15 cellular contexts compared by ENCODE assay signal in the genomic region with DNA sequence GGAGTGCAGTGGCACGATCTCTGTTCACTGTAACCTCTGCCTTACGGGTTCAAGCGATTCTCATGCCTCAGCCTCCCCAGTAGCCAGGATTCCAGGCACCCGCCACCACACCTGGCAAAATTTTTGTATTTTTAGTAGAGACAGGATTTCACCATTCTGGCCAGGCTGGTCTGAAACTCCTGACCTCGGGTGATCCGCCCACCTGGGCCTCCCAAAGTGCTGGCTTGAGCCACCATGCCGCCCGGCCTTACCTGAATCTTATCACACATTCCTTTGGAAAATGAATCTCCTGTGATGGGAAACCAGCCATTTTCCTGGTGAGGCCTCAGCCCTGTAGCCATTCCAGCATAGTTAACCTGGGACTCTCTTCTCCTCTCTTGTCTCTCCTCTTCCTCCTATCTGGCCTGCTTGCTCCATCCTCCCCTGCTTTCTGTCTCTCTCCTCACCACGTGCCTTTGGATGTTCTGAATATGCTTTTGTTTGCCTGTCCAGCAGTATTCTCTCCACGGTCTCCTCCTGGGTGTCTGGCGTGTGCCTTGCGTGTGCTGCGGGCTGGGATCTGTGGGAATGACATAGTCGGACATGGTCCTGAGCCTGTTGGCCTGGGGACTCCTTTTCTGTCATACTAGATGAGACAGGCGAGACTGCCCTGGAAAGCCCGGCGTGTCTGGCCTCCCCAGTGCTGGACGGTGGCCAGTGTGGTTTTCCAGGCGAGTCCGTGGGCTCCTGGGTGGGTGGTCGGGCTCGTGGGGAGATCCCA. TPM values are rescaled to one million over a fixed set of nuclear protein-coding genes. Genes with fewer than 3 reads are reported as not detected.
A peak's percentile ranks its signal among the peaks of the same experiment; 100 is the strongest.
DNase-seq lines count a peak whose midpoint lies in the region; ATAC-seq and TF ChIP-seq lines count a peak whose summit lies in the region.
"Had no signal": no experiment of that assay in that cellular context is flagged by ENCODE, and none has a peak within 500 bp of the region (broad histone marks: within the 10 kb centered on the region; RNA-seq: fewer than 3 reads in every experiment).

No MANE protein-coding gene starts in this region.

- H3K4me2 ChIP-seq in GM23248 (ENCODE audit: unreplicated experiment): no peak overlapping the region
- H3K4me2 ChIP-seq: GM23338 had no signal

- H3K4me1 ChIP-seq in GM23248 (ENCODE audit: insufficient read depth): no peaks in the 10 kb centered on the region

- WGBS in GM23248 (ENCODE audit: low coverage in 1 of 2, low lambda C conversion rate in 2 of 2, missing lambda C conversion rate in 2 of 2), 2 experiments: 84 to 86% methylated on average over 22 of the region's 22 CpGs

- H3K27ac ChIP-seq in WERI-Rb-1 (peak overlapping the region; percentile 60), GM23248 (no peak overlapping the region)
- H3K27ac ChIP-seq: left lung had no signal

- peaks cover 8% of the 10 kb centered on the region for H3K79me2 ChIP-seq in GM23248 (ENCODE audit: insufficient read depth)

- H3K9ac ChIP-seq in GM23248: no peak overlapping the region

- no peak for TF ChIP-seq CTCF in WERI-Rb-1 (IDR thresholded peaks at IDR 0.05; ENCODE audit: low read depth, low read length)
- TF ChIP-seq CTCF in glutamatergic neuron (IDR thresholded peaks at IDR 0.05; ENCODE audit: partially characterized antibody, unreplicated experiment): no peak

- peak overlapping the region; percentile 34 for H3K27ac Mint-ChIP-seq in glutamatergic neuron (ENCODE audit: unreplicated experiment)
- peak overlapping the region; percentile 38 for H3K27ac Mint-ChIP-seq in stimulated activated effector memory CD8-positive, alpha-beta T cell treated with anti-CD3 and anti-CD28 coated beads, Interleukin-12 subunit alpha, Interleukin-12 subunit beta, amount 100 ng/mL, for 72 hours
- H3K27ac Mint-ChIP-seq: GM23338 had no signal

- H3F3A ChIP-seq in GM23248 (ENCODE audit: insufficient read depth): no peaks in the 10 kb centered on the region

- peaks cover 9% of the 10 kb centered on the region for H3K27me3 Mint-ChIP-seq in glutamatergic neuron (ENCODE audit: unreplicated experiment)

- no peak for ATAC-seq in stimulated activated effector memory CD8-positive, alpha-beta T cell treated with anti-CD3 and anti-CD28 coated beads, Interleukin-12 subunit alpha, Interleukin-12 subunit beta, amount 100 ng/mL, for 72 hours
- no peak for ATAC-seq in GM19452 (IDR thresholded peaks at IDR 0.05; ENCODE audit: unreplicated experiment)
- ATAC-seq: GM23338, left lung had no signal

- no peak overlapping the region for H2AFZ ChIP-seq in GM23248
- H2AFZ ChIP-seq: GM23338 had no signal

- H3K36me3 ChIP-seq in WERI-Rb-1 (no peaks in the 10 kb centered on the region), GM23248 (ENCODE audit: low read depth) (no peaks in the 10 kb centered on the region)

- no peaks in the 10 kb centered on the region for H4K20me1 ChIP-seq in GM23248 (ENCODE audit: insufficient read depth)

- DNase-seq in COLO829 (ENCODE audit: low spot score): peak; percentile 41
- no peak for DNase-seq in WERI-Rb-1
- no peak for DNase-seq in glutamatergic neuron
- no peak for DNase-seq in stimulated activated effector memory CD8-positive, alpha-beta T cell treated with anti-CD3 and anti-CD28 coated beads, Interleukin-12 subunit alpha, Interleukin-12 subunit beta, amount 100 ng/mL, for 72 hours (ENCODE audit: low spot score in 2 of 2)
- DNase-seq in GM23248: no peak
- DNase-seq in superior temporal gyrus (ENCODE audit: extremely low spot score): no peak
- DNase-seq: activated naive CD4-positive, alpha-beta T cell treated with Interleukin-2 at 50 U/mL for 16 hours; endodermal cell; MG63; NCI-H1930; OCI-M1; stimulated activated CD4-positive, alpha-beta T cell treated with anti-CD3 and anti-CD28 coated beads, Interleukin-15, amount 100 ng/mL, for 24 hours had no signal

- H3K27me3 ChIP-seq in WERI-Rb-1 (ENCODE audit: insufficient read depth, low read depth, severe bottlenecking): no peaks in the 10 kb centered on the region
- no peaks in the 10 kb centered on the region for H3K27me3 ChIP-seq in GM23248 (replicated peaks; ENCODE audit: insufficient read depth)
- H3K27me3 ChIP-seq: left lung, MG63 had no signal

- H3K9me3 ChIP-seq in WERI-Rb-1 (ENCODE audit: severe bottlenecking) (no peaks in the 10 kb centered on the region), GM23248 (ENCODE audit: low read depth) (no peaks in the 10 kb centered on the region)
- H3K9me3 ChIP-seq: left lung, MG63 had no signal

- H3K4me3 ChIP-seq in WERI-Rb-1 (ENCODE audit: low read depth, low read length) (no peak overlapping the region), GM23248 (no peak overlapping the region)
- H3K4me3 ChIP-seq: GM23338, left lung, MG63 had no signal

- peaks cover 28% of the 10 kb centered on the region for H3K4me1 Mint-ChIP-seq in glutamatergic neuron (ENCODE audit: low read depth, unreplicated experiment)
- H3K4me1 Mint-ChIP-seq in stimulated activated effector memory CD8-positive, alpha-beta T cell treated with anti-CD3 and anti-CD28 coated beads, Interleukin-12 subunit alpha, Interleukin-12 subunit beta, amount 100 ng/mL, for 72 hours: peaks cover 68% of the 10 kb centered on the region

- no peaks in the 10 kb centered on the region for H3K36me3 Mint-ChIP-seq in glutamatergic neuron (ENCODE audit: unreplicated experiment)
- H3K36me3 Mint-ChIP-seq in stimulated activated effector memory CD8-positive, alpha-beta T cell treated with anti-CD3 and anti-CD28 coated beads, Interleukin-12 subunit alpha, Interleukin-12 subunit beta, amount 100 ng/mL, for 72 hours: peaks cover 59% of the 10 kb centered on the region

- H3K9me2 ChIP-seq in GM23248 (ENCODE audit: insufficient read depth): no peaks in the 10 kb centered on the region

- peaks cover 13% of the 10 kb centered on the region for H3K9me3 Mint-ChIP-seq in glutamatergic neuron (ENCODE audit: unreplicated experiment)
- H3K9me3 Mint-ChIP-seq in stimulated activated effector memory CD8-positive, alpha-beta T cell treated with anti-CD3 and anti-CD28 coated beads, Interleukin-12 subunit alpha, Interleukin-12 subunit beta, amount 100 ng/mL, for 72 hours: no peaks in the 10 kb centered on the region
- H3K9me3 Mint-ChIP-seq: endodermal cell, GM23338 had no signal

- in situ Hi-C loops in GM23248 (cut with MboI): no loop called here

- no peak overlapping the region for H3K4me3 Mint-ChIP-seq in glutamatergic neuron (ENCODE audit: unreplicated experiment)
- no peak overlapping the region for H3K4me3 Mint-ChIP-seq in stimulated activated effector memory CD8-positive, alpha-beta T cell treated with anti-CD3 and anti-CD28 coated beads, Interleukin-12 subunit alpha, Interleukin-12 subunit beta, amount 100 ng/mL, for 72 hours
- H3K4me3 Mint-ChIP-seq: endodermal cell, GM23338 had no signal

RNA-seq across cellular contexts. Expression of a gene that starts 57.9 kb away (rescaled TPM):
- 13.1 TPM for total RNA-seq in glutamatergic neuron (ENCODE audit: unreplicated experiment)
- total RNA-seq in GM23248 (2014; rRNA removed; shearing (Covaris generic)): 36.5 and 65.4 TPM in 2 replicates
- polyA plus RNA-seq in GM23248 (2016; fragmentation: Nextera tagmentation; extraction: Ambion mirVana): 58.9 and 59.6 TPM in 2 replicates
